Comparison of ENCODE assay signal across 25 cellular contexts in genomic region chr3:24435581-24435980, GRCh38.
"Had no signal": no experiment of that assay in that cellular context is flagged by ENCODE, and none has a peak within 500 bp of the region (broad histone marks: within the 10 kb centered on the region; RNA-seq: fewer than 3 reads in every experiment).

No MANE protein-coding gene starts in this region.

- H3K4me3 ChIP-seq: colonic mucosa, esophagus squamous epithelium, left lung, mucosa of descending colon, skin epidermis, spleen, thoracic aorta, tibial nerve, upper lobe of left lung had no signal

- H3K9me3 ChIP-seq: colonic mucosa, esophagus squamous epithelium, left lung, mucosa of descending colon, psoas muscle, spleen, thoracic aorta, tibial nerve, upper lobe of left lung had no signal

- H3K4me3 Mint-ChIP-seq: central memory CD8-positive, alpha-beta T cell; effector memory CD8-positive, alpha-beta T cell; mesothelial cell of epicardium; naive B cell; nephron progenitor cell; stimulated activated memory B cell treated with anti-CD40 and anti-IgM and Interleukin-4, amounts not matched to agents 10 μg/mL and 1 μg/mL and 100 μg/mL, for 72 hours had no signal

- H3K27ac Mint-ChIP-seq: effector memory CD8-positive, alpha-beta T cell; mesothelial cell of epicardium; stimulated activated memory B cell treated with anti-CD40 and anti-IgM and Interleukin-4, amounts not matched to agents 10 μg/mL and 1 μg/mL and 100 μg/mL, for 72 hours had no signal

- H3K27ac ChIP-seq: colonic mucosa, esophagus squamous epithelium, left lung, skin epidermis, spleen, thoracic aorta, tibial nerve, upper lobe of left lung had no signal

- H3K4me1 ChIP-seq: esophagus squamous epithelium, left lung, spleen, tibial nerve, upper lobe of left lung had no signal

- H3K9me3 Mint-ChIP-seq: naive B cell, nephron progenitor cell had no signal

- H3K4me1 Mint-ChIP-seq: central memory CD8-positive, alpha-beta T cell; mesothelial cell of epicardium; nephron progenitor cell; stimulated activated memory B cell treated with anti-CD40 and anti-IgM and Interleukin-4, amounts not matched to agents 10 μg/mL and 1 μg/mL and 100 μg/mL, for 72 hours had no signal

- H3K27me3 Mint-ChIP-seq: central memory CD8-positive, alpha-beta T cell; effector memory CD8-positive, alpha-beta T cell had no signal

- H3K27me3 ChIP-seq: colonic mucosa, esophagus squamous epithelium, left lung, spleen, tibial nerve, upper lobe of left lung had no signal

- DNase-seq: colonic mucosa; dermis blood vessel endothelial cell; effector memory CD8-positive, alpha-beta T cell; erythroblast; esophagus squamous epithelium; head of caudate nucleus; left cardiac atrium; mesenchymal stem cell; mucosa of descending colon; naive B cell; nephron progenitor cell; nucleus accumbens; psoas muscle; spleen; stimulated activated CD4-positive, alpha-beta T cell treated with anti-CD3 and anti-CD28 coated beads, Interleukin-4, amount 100 ng/mL, for 4 hours; stimulated activated naive CD8-positive, alpha-beta T cell treated with anti-CD3 and anti-CD28 coated beads, Interleukin-15, Interleukin-2, amounts not matched to agents 100 U/mL and 50 U/mL, for 24 hours; upper lobe of left lung had no signal

- ATAC-seq: effector memory CD8-positive, alpha-beta T cell; left cardiac atrium; left lung; right cardiac atrium; stimulated activated memory B cell treated with anti-CD40 and anti-IgM and Interleukin-4, amounts not matched to agents 10 μg/mL and 1 μg/mL and 100 μg/mL, for 72 hours; stimulated activated naive CD8-positive, alpha-beta T cell treated with anti-CD3 and anti-CD28 coated beads, Interleukin-15, Interleukin-2, amounts not matched to agents 100 U/mL and 50 U/mL, for 24 hours had no signal

- H3K36me3 Mint-ChIP-seq: mesothelial cell of epicardium; naive B cell; stimulated activated memory B cell treated with anti-CD40 and anti-IgM and Interleukin-4, amounts not matched to agents 10 μg/mL and 1 μg/mL and 100 μg/mL, for 72 hours had no signal

- H3K36me3 ChIP-seq: colonic mucosa, esophagus squamous epithelium, left lung, spleen, thoracic aorta, tibial nerve, upper lobe of left lung had no signal
